8 cellular contexts compared by ENCODE assay signal in the genomic region with DNA sequence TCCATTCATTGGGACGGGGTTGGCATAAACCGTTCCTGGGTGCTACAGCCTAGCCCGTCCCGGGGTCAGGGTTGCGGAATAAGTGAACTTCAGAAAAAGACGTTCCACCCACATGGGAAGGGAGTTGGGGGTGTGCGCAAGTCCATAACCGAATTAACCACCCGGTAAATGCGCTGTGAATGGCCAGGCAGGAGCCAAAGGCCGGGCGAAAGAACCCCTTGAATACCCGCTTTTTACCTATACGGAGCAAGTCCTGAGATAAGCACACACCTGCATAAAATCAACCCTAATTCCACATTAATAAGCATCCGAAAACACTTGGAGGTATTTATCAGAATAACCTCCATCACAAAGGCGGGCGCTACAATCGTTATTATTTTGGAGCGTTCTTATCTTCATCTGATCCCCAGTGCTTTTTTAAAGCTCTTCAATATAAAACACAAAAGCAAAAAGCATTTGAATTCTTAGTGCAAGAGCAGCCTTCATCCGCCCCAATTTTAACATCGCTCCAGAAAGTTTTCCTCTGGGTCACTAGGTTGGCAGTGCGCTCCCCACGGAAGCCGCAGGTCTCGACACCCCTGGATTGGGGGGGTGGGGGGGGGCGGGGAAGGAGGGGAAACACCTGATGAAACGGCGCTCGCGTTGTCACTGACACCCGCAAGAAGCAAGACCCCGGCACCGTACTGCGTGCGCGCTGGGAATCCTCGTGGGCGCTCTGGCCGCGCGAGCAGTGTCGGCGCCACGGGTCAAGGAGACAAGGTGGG. TPM values are rescaled to one million over a fixed set of nuclear protein-coding genes. Genes with fewer than 3 reads are reported as not detected.
DNase-seq lines count a peak whose midpoint lies in the region; FAIRE-seq and TF ChIP-seq lines count a peak whose summit lies in the region.

No MANE protein-coding gene starts in this region.

- TF ChIP-seq POLR2A in erythroblast (IDR thresholded peaks at IDR 0.05; ENCODE audit: low read length) = no peak

- DNase-seq in GM06990 (ENCODE audit: extremely low read depth, insufficient read length) = no peak
- no peak for DNase-seq in NT2/D1 (ENCODE audit: low read depth, low spot score)
- no peak for DNase-seq in epithelial cell of prostate (ENCODE audit: low read depth, low spot score)
- DNase-seq in erythroblast (lab: John Stamatoyannopoulos, UW) = no peak
- DNase-seq in frontal cortex (ENCODE audit: low spot score in 2 of 2) = no peak
- no peak for DNase-seq in amygdala (lab: John Stamatoyannopoulos, UW)
- DNase-seq in COLO829 (ENCODE audit: low spot score) = no peak

- H3K9me3 ChIP-seq in NT2/D1 (ENCODE audit: insufficient read depth, low read length) (no peaks in the 10 kb centered on the region), parathyroid adenoma (ENCODE audit: control insufficient read depth, low read length) (peaks cover 7% of the 10 kb centered on the region)

- TF ChIP-seq CTCF in GM06990 (IDR thresholded peaks at IDR 0.05; ENCODE audit: insufficient read depth, low read length, poor library complexity, severe bottlenecking) (no peak), parathyroid adenoma (IDR thresholded peaks at IDR 0.05) (no peak)

- no peaks in the 10 kb centered on the region for H3K79me2 ChIP-seq in parathyroid adenoma

- H3K4me3 ChIP-seq in GM06990 (replicated peaks; ENCODE audit: low read depth, low read length) (peak overlapping the region; percentile 78), NT2/D1 (ENCODE audit: insufficient read length, low read depth) (peak overlapping the region; percentile 51), parathyroid adenoma (ENCODE audit: low read depth, low read length) (no peak overlapping the region)

- peak overlapping the region; percentile 93 for H3K27ac ChIP-seq in epithelial cell of prostate
- H3K27ac ChIP-seq in parathyroid adenoma = no peak overlapping the region

- H3K4me1 ChIP-seq in NT2/D1 (ENCODE audit: insufficient read depth, insufficient read length) = peaks cover 6% of the 10 kb centered on the region
- H3K4me1 ChIP-seq in parathyroid adenoma = no peaks in the 10 kb centered on the region

- H3K27me3 ChIP-seq in GM06990 (replicated peaks; ENCODE audit: control insufficient read depth, insufficient read depth, low read length) = no peaks in the 10 kb centered on the region; the same call in none of the 2 replicates
- peaks cover 56% of the 10 kb centered on the region for H3K27me3 ChIP-seq in NT2/D1 (ENCODE audit: insufficient read depth, insufficient read length)
- H3K27me3 ChIP-seq in parathyroid adenoma (ENCODE audit: control insufficient read depth, insufficient read depth, low read length) = peaks cover 11% of the 10 kb centered on the region

- H3K9ac ChIP-seq in NT2/D1 (ENCODE audit: insufficient read length, low read depth) (peak overlapping the region; percentile 70), parathyroid adenoma (no peak overlapping the region)

- H3K36me3 ChIP-seq in GM06990 (ENCODE audit: control insufficient read depth, insufficient read depth, low read length) (no peaks in the 10 kb centered on the region), NT2/D1 (ENCODE audit: insufficient read depth, insufficient read length, low read length) (no peaks in the 10 kb centered on the region), parathyroid adenoma (ENCODE audit: control insufficient read depth, insufficient read depth, low read length) (no peaks in the 10 kb centered on the region)

- FAIRE-seq in frontal cortex (lab: Jason Lieb, UNC) = no peak

- H3K4me2 ChIP-seq in parathyroid adenoma (ENCODE audit: low read length) = peak overlapping the region; percentile 21

- H2AFZ ChIP-seq in parathyroid adenoma = no peak overlapping the region

RNA-seq across cellular contexts. Expression of gene SATB2, which starts 1.2 kb away (rescaled TPM):
- 440 TPM for total RNA-seq in frontal cortex
